ENCODE assay signal across 8 cellular contexts in the genomic region with DNA sequence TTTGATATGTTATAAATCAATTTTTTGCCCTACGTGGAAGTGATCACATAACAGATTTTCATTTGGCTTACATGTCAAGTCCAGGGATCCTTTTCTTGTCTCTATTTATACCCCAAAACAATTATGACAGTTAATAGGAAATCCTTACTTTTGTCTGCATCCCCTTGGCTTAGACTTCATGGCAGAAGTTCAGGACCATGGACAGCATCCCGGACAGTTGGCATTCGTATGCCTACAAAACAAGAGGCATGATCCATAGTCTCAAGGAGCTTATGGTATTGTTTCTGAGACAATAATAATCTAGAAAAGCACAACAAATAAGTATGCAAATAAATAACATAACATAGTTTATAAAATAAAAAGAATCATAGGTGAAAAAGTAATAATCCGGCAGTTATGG.
DNase-seq lines count a peak whose midpoint lies in the region; ATAC-seq, FAIRE-seq and TF ChIP-seq lines count a peak whose summit lies in the region.

No MANE protein-coding gene starts in this region.

- no peak for TF ChIP-seq RAD21 in SK-N-SH (IDR thresholded peaks at IDR 0.05; ENCODE audit: low read length)

- H4K20me1 ChIP-seq in SK-N-SH (ENCODE audit: insufficient read depth), result no peaks in the 10 kb centered on the region

- WGBS in SK-N-SH (ENCODE audit: low lambda C conversion rate), result 19% methylated on average over 4 of the region's 4 CpGs

- H3K36me3 Mint-ChIP-seq in activated CD8-positive, alpha-beta memory T cell treated with anti-CD3 and anti-CD28 coated beads, Interleukin-2, amount 10 ng/mL, durations not matched to agents 7 days and 5 days, result no peaks in the 10 kb centered on the region

- H3K9me2 ChIP-seq in SK-N-SH, result 0 out of 2 replicates have a peak, but pooled peaks cover 2% of the 10 kb centered on the region

- no peaks in the 10 kb centered on the region for H3K36me3 ChIP-seq in SK-N-SH (replicated peaks in 1 of 2; ENCODE audit: control insufficient read depth in 1 of 2, insufficient read depth in 2 of 2, low read length in 1 of 2)

- peak; percentile 1 to 10 for DNase-seq in stimulated activated CD4-positive, alpha-beta T cell treated with anti-CD3 and anti-CD28 coated beads, Interleukin-2, amount 100 ng/mL, for 48 hours
- DNase-seq in stimulated activated CD4-positive, alpha-beta T cell treated with anti-CD3 and anti-CD28 coated beads, Interleukin-1b, Interleukin-23, amount 100 ng/mL, for 48 hours, result no peak
- no peak for DNase-seq in SK-N-SH
- peak; percentile 0 for DNase-seq in fibroblast of the conjunctiva (ENCODE audit: low read depth)
- peak; percentile 41 for DNase-seq in urothelium cell line (ENCODE audit: low spot score)
- no peak for DNase-seq in activated CD8-positive, alpha-beta memory T cell treated with anti-CD3 and anti-CD28 coated beads, Interleukin-2, amount 10 ng/mL, durations not matched to agents 7 days and 5 days
- DNase-seq in NCI-H1436 treated with DMSO at 0.1 percent for 48 hours (lab: John Stamatoyannopoulos, UW), result no peak

- TF ChIP-seq EP300 in SK-N-SH (IDR thresholded peaks at IDR 0.05; ENCODE audit: borderline replicate concordance in 1 of 2, low read depth in 1 of 2, low read length in 1 of 2), result no peak

- CTCF ChIA-PET in SK-N-SH (lab: Yijun Ruan, JAX), result no interaction called here
- CTCF ChIA-PET in activated CD8-positive, alpha-beta memory T cell treated with anti-CD3 and anti-CD28 coated beads, Interleukin-2, amount 10 ng/mL, durations not matched to agents 7 days and 5 days (lab: Charles Lee), result no interaction called here

- POLR2A ChIA-PET in SK-N-SH (lab: Yijun Ruan, JAX), result no interaction called here

- no peak overlapping the region for H3K4me3 Mint-ChIP-seq in activated CD8-positive, alpha-beta memory T cell treated with anti-CD3 and anti-CD28 coated beads, Interleukin-2, amount 10 ng/mL, durations not matched to agents 7 days and 5 days

- no peak overlapping the region for H3K9ac ChIP-seq in SK-N-SH

- H3K9me3 Mint-ChIP-seq in activated CD8-positive, alpha-beta memory T cell treated with anti-CD3 and anti-CD28 coated beads, Interleukin-2, amount 10 ng/mL, durations not matched to agents 7 days and 5 days (ENCODE audit: low read depth), result no peaks in the 10 kb centered on the region

- ATAC-seq in activated CD8-positive, alpha-beta memory T cell treated with anti-CD3 and anti-CD28 coated beads, Interleukin-2, amount 10 ng/mL, durations not matched to agents 7 days and 5 days, result no peak
- ATAC-seq in GM18858 (IDR thresholded peaks at IDR 0.05; ENCODE audit: unreplicated experiment), result no peak

- no peak overlapping the region for H3K27ac Mint-ChIP-seq in activated CD8-positive, alpha-beta memory T cell treated with anti-CD3 and anti-CD28 coated beads, Interleukin-2, amount 10 ng/mL, durations not matched to agents 7 days and 5 days

- no peak overlapping the region for H3K4me3 ChIP-seq in SK-N-SH (ENCODE audit: low read depth in 2 of 2, low read length in 1 of 2)

- H3K4me2 ChIP-seq in SK-N-SH, result no peak overlapping the region

- no peak for FAIRE-seq in urothelium cell line (lab: Jason Lieb, UNC)

- no peak overlapping the region for H2AFZ ChIP-seq in SK-N-SH (ENCODE audit: low read depth)

- no peak overlapping the region for H3K27ac ChIP-seq in SK-N-SH (ENCODE audit: low read depth in 2 of 2, low read length in 1 of 2)

- no peaks in the 10 kb centered on the region for H3K27me3 ChIP-seq in SK-N-SH (ENCODE audit: insufficient read depth)

- no peaks in the 10 kb centered on the region for H3K4me1 ChIP-seq in SK-N-SH (ENCODE audit: control insufficient read depth in 1 of 2, insufficient read depth in 2 of 2, low read depth in 1 of 2, low read length in 1 of 2)

- H3K79me2 ChIP-seq in SK-N-SH (ENCODE audit: insufficient read depth), result no peaks in the 10 kb centered on the region

- H3K9me3 ChIP-seq in SK-N-SH, result no peaks in the 10 kb centered on the region

- TF ChIP-seq CTCF in SK-N-SH (IDR thresholded peaks at IDR 0.05), result no peak

- H3K27me3 Mint-ChIP-seq in activated CD8-positive, alpha-beta memory T cell treated with anti-CD3 and anti-CD28 coated beads, Interleukin-2, amount 10 ng/mL, durations not matched to agents 7 days and 5 days, result no peaks in the 10 kb centered on the region

- H3K4me1 Mint-ChIP-seq in activated CD8-positive, alpha-beta memory T cell treated with anti-CD3 and anti-CD28 coated beads, Interleukin-2, amount 10 ng/mL, durations not matched to agents 7 days and 5 days, result no peaks in the 10 kb centered on the region

- no peaks in the 10 kb centered on the region for H3F3A ChIP-seq in SK-N-SH (replicated peaks; ENCODE audit: insufficient read depth)

TF ChIP-seq in SK-N-SH, 30 proteins besides CTCF, POLR2A, EP300 and RAD21:
- TF ChIP-seq REST (IDR thresholded peaks at IDR 0.05; ENCODE audit: low read depth, low read length), result peak; percentile 98
- TF ChIP-seq MEF2A (IDR thresholded peaks at IDR 0.05; ENCODE audit: borderline replicate concordance, low read depth), result no peak

Comparison
In these comparisons a context has a peak if more than half of its experiments do, and no peak if none do; other contexts are left out.
1. DNase-seq: peak in stimulated activated CD4-positive, alpha-beta T cell treated with anti-CD3 and anti-CD28 coated beads, Interleukin-2, amount 100 ng/mL, for 48 hours (2 of 2), fibroblast of the conjunctiva (single experiment) and urothelium cell line (single experiment); none in stimulated activated CD4-positive, alpha-beta T cell treated with anti-CD3 and anti-CD28 coated beads, Interleukin-1b, Interleukin-23, amount 100 ng/mL, for 48 hours (single experiment), SK-N-SH (single experiment), activated CD8-positive, alpha-beta memory T cell treated with anti-CD3 and anti-CD28 coated beads, Interleukin-2, amount 10 ng/mL, durations not matched to agents 7 days and 5 days (single experiment) and NCI-H1436 treated with DMSO at 0.1 percent for 48 hours (single experiment).